ENCODE assay signal across 10 cellular contexts in the genomic region with DNA sequence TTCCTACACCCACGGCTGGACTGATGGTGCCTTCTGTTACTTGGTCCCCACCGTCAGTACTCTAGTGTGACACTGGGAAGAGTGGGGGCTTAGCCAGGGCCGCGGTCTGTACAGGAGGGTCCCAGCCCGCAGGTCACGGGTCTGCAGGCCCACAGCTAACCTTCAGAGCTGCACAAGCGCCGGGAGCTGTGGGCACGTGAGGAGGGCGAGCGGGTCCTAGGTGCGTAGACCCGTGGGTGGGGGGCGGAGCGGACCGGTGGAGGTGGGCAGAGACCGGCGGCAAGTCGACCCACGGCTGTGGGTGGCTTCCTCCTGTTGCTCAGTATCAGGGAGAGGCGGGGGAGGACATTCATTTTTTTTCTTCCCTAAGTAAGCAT. TPM values are rescaled to one million over a fixed set of nuclear protein-coding genes. Genes with fewer than 3 reads are reported as not detected.
DNase-seq lines count a peak whose midpoint lies in the region; ATAC-seq and TF ChIP-seq lines count a peak whose summit lies in the region.
"Had no signal": no experiment of that assay in that cellular context is flagged by ENCODE, and none has a peak within 500 bp of the region (broad histone marks: within the 10 kb centered on the region; RNA-seq: fewer than 3 reads in every experiment).

No MANE protein-coding gene starts in this region.

- H3K27me3 ChIP-seq in ACC112 (ENCODE audit: insufficient read depth, low read length), result no peaks in the 10 kb centered on the region
- no peaks in the 10 kb centered on the region for H3K27me3 ChIP-seq in gastroesophageal sphincter
- H3K27me3 ChIP-seq in ovary, result no peaks in the 10 kb centered on the region

- ATAC-seq in activated B cell treated with CpG ODN at 0.5 μM for 24 hours (ENCODE audit: low read depth) (no peak), gastroesophageal sphincter (no peak)

- no peak for TF ChIP-seq EP300 in gastroesophageal sphincter (IDR thresholded peaks at IDR 0.05)
- no peak for TF ChIP-seq EP300 in ovary (IDR thresholded peaks at IDR 0.05)

- no peak overlapping the region for H3K27ac Mint-ChIP-seq in activated B cell treated with CpG ODN at 0.5 μM for 24 hours

- CTCF ChIA-PET in activated B cell treated with CpG ODN at 0.5 μM for 24 hours (lab: Charles Lee), result no interaction called here

- no peak for TF ChIP-seq POLR2A in gastroesophageal sphincter (IDR thresholded peaks at IDR 0.05)
- TF ChIP-seq POLR2A in ovary (IDR thresholded peaks at IDR 0.05), result no peak

- peaks cover 41% of the 10 kb centered on the region for H3K79me2 ChIP-seq in ACC112 (ENCODE audit: control insufficient read depth, insufficient read depth, low read length, unreplicated experiment)

- H3K27ac ChIP-seq in ACC112 (ENCODE audit: low read depth, low read length) (no peak overlapping the region), gastroesophageal sphincter (peak overlapping the region; percentile 80 to 91 (median 89)), ovary (peak overlapping the region; percentile 23 to 80)
- H3K27ac ChIP-seq: BLaER1 treated with 17β-estradiol and CSF1 and Interleukin-3, amounts not matched to agents 10 nM and 100 nM had no signal

- H3K36me3 ChIP-seq in ACC112 (ENCODE audit: insufficient read depth, low read length) (no peaks in the 10 kb centered on the region), gastroesophageal sphincter (no peaks in the 10 kb centered on the region), ovary (no peaks in the 10 kb centered on the region)
- H3K36me3 ChIP-seq: BLaER1 treated with 17β-estradiol and CSF1 and Interleukin-3, amounts not matched to agents 10 nM and 100 nM had no signal

- H2AFZ ChIP-seq in ACC112 (ENCODE audit: low read length, unreplicated experiment), result no peak overlapping the region

- H3K9me3 ChIP-seq in gastroesophageal sphincter (no peaks in the 10 kb centered on the region), ovary (no peaks in the 10 kb centered on the region)

- no peaks in the 10 kb centered on the region for H3K9me3 Mint-ChIP-seq in activated B cell treated with CpG ODN at 0.5 μM for 24 hours

- H3K4me3 ChIP-seq in ACC112 (ENCODE audit: low read depth, low read length), result peak overlapping the region; percentile 90
- H3K4me3 ChIP-seq in gastroesophageal sphincter, result peak overlapping the region; percentile 78 to 83
- peak overlapping the region; percentile 78 for H3K4me3 ChIP-seq in ovary

- in situ Hi-C loops in GM13977 (cut with MboI; ENCODE audit: low pct_unique_long_range_greater_than_20kb, low sequenced_read_pairs, unreplicated experiment), result no loop called here

- DNase-seq in activated B cell treated with CpG ODN at 0.5 μM for 24 hours, result no peak
- peak in 3 of 5 donors; percentile 31 to 53 (median 45) for DNase-seq in ovary
- no peak for DNase-seq in NCI-H510A treated with DMSO at 0.1 percent for 48 hours (lab: John Stamatoyannopoulos, UW)
- DNase-seq in activated CD4-positive, CD25-positive, alpha-beta regulatory T cell (lab: John Stamatoyannopoulos, UW), result no peak
- no peak for DNase-seq in GM13977 (ENCODE audit: low spot score)
- no peak for DNase-seq in HuH-7.5 (ENCODE audit: low spot score)
- DNase-seq: NCI-H1930 had no signal

- 35% methylated on average over 11 of the region's 21 CpGs; no CpG with 5 or more reads in 1 of the 2 donors for WGBS in gastroesophageal sphincter (ENCODE audit: low coverage in 1 of 2), 2 donors
- WGBS in ovary, 3 donors, result 19 to 25% (median 20%) methylated on average over 21 of the region's 21 CpGs

- H3K4me1 ChIP-seq in ACC112 (ENCODE audit: control insufficient read depth, insufficient read depth, low read length, unreplicated experiment) (peaks cover 53% of the 10 kb centered on the region), gastroesophageal sphincter (peaks cover 0 to 78% (median 25%) of the 10 kb centered on the region in 3 donors), ovary (ENCODE audit: insufficient read depth) (peaks cover 16% of the 10 kb centered on the region)

- POLR2A ChIA-PET in activated B cell treated with CpG ODN at 0.5 μM for 24 hours (lab: Charles Lee), result no interaction called here

- peaks cover 15% of the 10 kb centered on the region for H3K4me1 Mint-ChIP-seq in activated B cell treated with CpG ODN at 0.5 μM for 24 hours

- H3K4me3 Mint-ChIP-seq in activated B cell treated with CpG ODN at 0.5 μM for 24 hours, result peak overlapping the region; percentile 51

- no peak for TF ChIP-seq CTCF in activated B cell treated with CpG ODN at 0.5 μM for 24 hours (IDR thresholded peaks at IDR 0.05)
- no peak for TF ChIP-seq CTCF in gastroesophageal sphincter (IDR thresholded peaks at IDR 0.05)
- no peak for TF ChIP-seq CTCF in ovary (IDR thresholded peaks at IDR 0.05)
- TF ChIP-seq CTCF in GM13977 (IDR thresholded peaks at IDR 0.05; ENCODE audit: extremely low read depth, insufficient read depth, missing control alignments), result no peak

- no peaks in the 10 kb centered on the region for H3K36me3 Mint-ChIP-seq in activated B cell treated with CpG ODN at 0.5 μM for 24 hours (ENCODE audit: low read depth)

- H3K27me3 Mint-ChIP-seq in activated B cell treated with CpG ODN at 0.5 μM for 24 hours, result peaks cover 49% of the 10 kb centered on the region

- intact Hi-C loops in activated B cell treated with CpG ODN at 0.5 μM for 24 hours (cut with micrococcal nuclease), result no loop called here
- intact Hi-C loops in ovary (cut with DNase I), result no loop called here

RNA-seq across cellular contexts. Expression of gene TNFAIP8L3, which starts 1.2 kb away (rescaled TPM):
- total RNA-seq in activated B cell treated with CpG ODN at 0.5 μM for 24 hours, result not detected in 2 replicates
- total RNA-seq in gastroesophageal sphincter, result 10 to 100 TPM; 17.1 to 31.7 (median 23.9) TPM
- total RNA-seq in ovary, result 10 to 100 TPM; 10.2 to 60.7 (median 24.1) TPM
- polyA plus RNA-seq in ovary, result 10 to 100 TPM; 11.6 to 76.5 TPM

Comparison
In these comparisons a context has a peak if more than half of its experiments do, and no peak if none do; other contexts are left out.
1. DNase-seq: peak in ovary (3 of 5); none in activated B cell treated with CpG ODN at 0.5 μM for 24 hours (single experiment), NCI-H510A treated with DMSO at 0.1 percent for 48 hours (single experiment), activated CD4-positive, CD25-positive, alpha-beta regulatory T cell (0 of 4), GM13977 (single experiment) and HuH-7.5 (single experiment).
2. RNA of gene TNFAIP8L3, which starts 1.2 kb away (total RNA-seq): 17.1 to 31.7 TPM in gastroesophageal sphincter and 10.2 to 60.7 TPM in ovary; not detected in activated B cell treated with CpG ODN at 0.5 μM for 24 hours; every median in the first group is over 10 times any median in the second.
3. Peak in every context shown above with its lines, with median percentiles within 50 percentile points of each other: H3K4me3 ChIP-seq.